In genomic region chr15:37837276-37837675, GRCh38 we compare ENCODE assay signal across 27 cellular contexts.
DNase-seq lines count a peak whose midpoint lies in the region; ATAC-seq and TF ChIP-seq lines count a peak whose summit lies in the region.
"Had no signal": no experiment of that assay in that cellular context is flagged by ENCODE, and none has a peak within 500 bp of the region (broad histone marks: within the 10 kb centered on the region; RNA-seq: fewer than 3 reads in every experiment).

No MANE protein-coding gene starts in this region.

- no peak for TF ChIP-seq CTCF in choroid plexus epithelial cell (conservative IDR thresholded peaks at IDR 0.05; ENCODE audit: low read depth, low read length)
- TF ChIP-seq CTCF in CD4-positive, alpha-beta T cell (IDR thresholded peaks at IDR 0.05): no peak

- H3K27me3 Mint-ChIP-seq in CD4-positive, alpha-beta T cell: peaks cover 7% of the 10 kb centered on the region
- no peaks in the 10 kb centered on the region for H3K27me3 Mint-ChIP-seq in activated CD8-positive, alpha-beta memory T cell treated with anti-CD3 and anti-CD28 coated beads, Interleukin-2, amount 10 ng/mL, durations not matched to agents 7 days and 5 days
- H3K27me3 Mint-ChIP-seq: activated CD4-positive, alpha-beta T cell treated with anti-CD3 and anti-CD28 coated beads for 36 hours had no signal

- H3K27ac Mint-ChIP-seq in CD4-positive, alpha-beta T cell: no peak overlapping the region
- no peak overlapping the region for H3K27ac Mint-ChIP-seq in activated CD8-positive, alpha-beta memory T cell treated with anti-CD3 and anti-CD28 coated beads, Interleukin-2, amount 10 ng/mL, durations not matched to agents 7 days and 5 days
- H3K27ac Mint-ChIP-seq: activated CD4-positive, alpha-beta T cell treated with anti-CD3 and anti-CD28 coated beads for 36 hours; CD14-positive monocyte; naive B cell had no signal

- H3K27me3 ChIP-seq in CD4-positive, alpha-beta T cell (ENCODE audit: control insufficient read depth, insufficient read depth, low read length): no peaks in the 10 kb centered on the region
- H3K27me3 ChIP-seq: esophagus muscularis mucosa, ovary, upper lobe of right lung had no signal

- H3K9me3 ChIP-seq in CD4-positive, alpha-beta T cell (ENCODE audit: control insufficient read depth, low read length): no peaks in the 10 kb centered on the region
- H3K9me3 ChIP-seq: ovary, upper lobe of right lung had no signal

- H3K36me3 Mint-ChIP-seq in CD4-positive, alpha-beta T cell (ENCODE audit: low read depth): no peaks in the 10 kb centered on the region
- no peaks in the 10 kb centered on the region for H3K36me3 Mint-ChIP-seq in activated CD8-positive, alpha-beta memory T cell treated with anti-CD3 and anti-CD28 coated beads, Interleukin-2, amount 10 ng/mL, durations not matched to agents 7 days and 5 days
- H3K36me3 Mint-ChIP-seq: CD14-positive monocyte had no signal

- intact Hi-C loops in CD4-positive, alpha-beta T cell (cut with DNase I, micrococcal nuclease): no loop called here

- no peaks in the 10 kb centered on the region for H3K4me1 Mint-ChIP-seq in CD4-positive, alpha-beta T cell (ENCODE audit: low read depth)
- no peaks in the 10 kb centered on the region for H3K4me1 Mint-ChIP-seq in activated CD8-positive, alpha-beta memory T cell treated with anti-CD3 and anti-CD28 coated beads, Interleukin-2, amount 10 ng/mL, durations not matched to agents 7 days and 5 days
- H3K4me1 Mint-ChIP-seq: activated CD4-positive, alpha-beta T cell treated with anti-CD3 and anti-CD28 coated beads for 36 hours; CD14-positive monocyte; naive B cell had no signal

- no peak overlapping the region for H3K27ac ChIP-seq in CD4-positive, alpha-beta T cell (ENCODE audit: low read depth, low read length)
- H3K27ac ChIP-seq: esophagus muscularis mucosa, ovary, upper lobe of right lung had no signal

- H3K9me3 Mint-ChIP-seq in CD4-positive, alpha-beta T cell: peaks cover 2% of the 10 kb centered on the region
- peaks cover 3% of the 10 kb centered on the region for H3K9me3 Mint-ChIP-seq in activated CD8-positive, alpha-beta memory T cell treated with anti-CD3 and anti-CD28 coated beads, Interleukin-2, amount 10 ng/mL, durations not matched to agents 7 days and 5 days (ENCODE audit: low read depth)

- DNase-seq in EL (peak; percentile 30), M059J (ENCODE audit: low read depth) (peak; percentile 43), choroid plexus epithelial cell (ENCODE audit: low read depth) (peak; percentile 46), renal cortical epithelial cell (ENCODE audit: low read depth) (peak; percentile 13), NCI-H1694 (lab: John Stamatoyannopoulos, UW) (no peak)
- DNase-seq in CD4-positive, alpha-beta T cell: no peak
- no peak for DNase-seq in activated CD8-positive, alpha-beta memory T cell treated with anti-CD3 and anti-CD28 coated beads, Interleukin-2, amount 10 ng/mL, durations not matched to agents 7 days and 5 days
- DNase-seq: activated CD4-positive, alpha-beta T cell treated with anti-CD3 and anti-CD28 coated beads for 36 hours; activated naive CD4-positive, alpha-beta T cell treated with Interleukin-2 at 50 U/mL for 16 hours; activated T-cell treated with anti-CD3 and anti-CD28 coated beads, Interleukin-2, amount 50 U/mL, for 48 hours; effector CD8-positive, alpha-beta T cell; GF-D8; glutamatergic neuron; left cardiac atrium; mesenchymal stem cell; naive B cell; NCI-H1048; NCI-H2029 treated with DMSO at 0.1 percent for 48 hours; NCI-H446; OCI-M1; ovary; SIG-M5; T-helper 1 cell; upper lobe of right lung had no signal

- CTCF ChIA-PET in CD4-positive, alpha-beta T cell (lab: Charles Lee): no interaction called here
- CTCF ChIA-PET in activated CD8-positive, alpha-beta memory T cell treated with anti-CD3 and anti-CD28 coated beads, Interleukin-2, amount 10 ng/mL, durations not matched to agents 7 days and 5 days (lab: Charles Lee): interaction anchor here (1.7 kb wide), 1 partner anchor 10 kb away, joined by 3 read pairs; no protein-coding TSS in a partner anchor

- H3K4me3 ChIP-seq in choroid plexus epithelial cell (ENCODE audit: low read depth, low read length): no peak overlapping the region
- H3K4me3 ChIP-seq: esophagus muscularis mucosa, ovary, upper lobe of right lung had no signal

- ATAC-seq in CD4-positive, alpha-beta T cell (ENCODE audit: poor library complexity): no peak
- ATAC-seq in activated CD8-positive, alpha-beta memory T cell treated with anti-CD3 and anti-CD28 coated beads, Interleukin-2, amount 10 ng/mL, durations not matched to agents 7 days and 5 days: no peak
- ATAC-seq: activated CD4-positive, alpha-beta T cell treated with anti-CD3 and anti-CD28 coated beads for 36 hours; sciatic nerve; upper lobe of right lung had no signal

- POLR2A ChIA-PET in CD4-positive, alpha-beta T cell (lab: Charles Lee): no interaction called here

- no peak overlapping the region for H3K4me3 Mint-ChIP-seq in CD4-positive, alpha-beta T cell
- H3K4me3 Mint-ChIP-seq in activated CD8-positive, alpha-beta memory T cell treated with anti-CD3 and anti-CD28 coated beads, Interleukin-2, amount 10 ng/mL, durations not matched to agents 7 days and 5 days: no peak overlapping the region
- H3K4me3 Mint-ChIP-seq: activated CD4-positive, alpha-beta T cell treated with anti-CD3 and anti-CD28 coated beads for 36 hours; CD14-positive monocyte; naive B cell had no signal

Comparison
In these comparisons a context has a peak if more than half of its experiments do, and no peak if none do; other contexts are left out.
1. DNase-seq: peak in EL (single experiment), M059J (single experiment), choroid plexus epithelial cell (single experiment) and renal cortical epithelial cell (single experiment); none in CD4-positive, alpha-beta T cell (0 of 10), NCI-H1694 (single experiment) and activated CD8-positive, alpha-beta memory T cell treated with anti-CD3 and anti-CD28 coated beads, Interleukin-2, amount 10 ng/mL, durations not matched to agents 7 days and 5 days (single experiment).